Comparison of ENCODE assay signal across 9 cellular contexts in genomic region chr20:32972181-32973076, GRCh38. TPM values are rescaled to one million over a fixed set of nuclear protein-coding genes. Genes with fewer than 3 reads are reported as not detected.
DNase-seq lines count a peak whose midpoint lies in the region; ATAC-seq and TF ChIP-seq lines count a peak whose summit lies in the region.
"Had no signal": no experiment of that assay in that cellular context is flagged by ENCODE, and none has a peak within 500 bp of the region (broad histone marks: within the 10 kb centered on the region; RNA-seq: fewer than 3 reads in every experiment).

No MANE protein-coding gene starts in this region.

- peaks cover 0 to 9% (median 0%) of the 10 kb centered on the region in 4 donors for H3K27me3 ChIP-seq in esophagus muscularis mucosa

- WGBS in esophagus muscularis mucosa = 66% methylated on average over 9 of the region's 13 CpGs

- H3K36me3 ChIP-seq in esophagus muscularis mucosa = no peaks in the 10 kb centered on the region

- intact Hi-C loops in esophagus muscularis mucosa (cut with DNase I) = no loop called here

- DNase-seq in CD1c-positive myeloid dendritic cell (ENCODE audit: extremely low spot score) (peak; percentile 74), KG1 (lab: John Stamatoyannopoulos, UW) (peak; percentile 74), esophagus muscularis mucosa (ENCODE audit: extremely low spot score) (peak; percentile 74), NCI-H748 treated with DMSO at 0.1 percent for 48 hours (lab: John Stamatoyannopoulos, UW) (no peak), NCI-H526 (lab: John Stamatoyannopoulos, UW) (no peak)
- peak; percentile 72 for DNase-seq in activated CD4-positive, alpha-beta T cell treated with anti-CD3 and anti-CD28 coated beads, Interleukin-2, amount 50 U/mL, for 1 hour
- DNase-seq in stimulated activated CD8-positive, alpha-beta memory T cell treated with anti-CD3 and anti-CD28 coated beads, Interleukin-12 subunit alpha, Interleukin-12 subunit beta, amount 100 ng/mL, for 1 hour (ENCODE audit: low read depth) = peak; percentile 73

- no peak overlapping the region for H3K27ac ChIP-seq in esophagus muscularis mucosa (replicated peaks in 1 of 4)
- H3K27ac ChIP-seq: C4-2B had no signal

- no peak for TF ChIP-seq EP300 in esophagus muscularis mucosa (IDR thresholded peaks at IDR 0.05)

- H3K4me1 ChIP-seq in esophagus muscularis mucosa = no peaks in the 10 kb centered on the region

- ATAC-seq in GM21360 (IDR thresholded peaks at IDR 0.05; ENCODE audit: unreplicated experiment) = peak; percentile 71

- H3K4me3 ChIP-seq in esophagus muscularis mucosa = no peak overlapping the region

- TF ChIP-seq CTCF in esophagus muscularis mucosa (IDR thresholded peaks at IDR 0.05) = no peak

- no peak for TF ChIP-seq POLR2A in esophagus muscularis mucosa (IDR thresholded peaks at IDR 0.05; ENCODE audit: low read depth)

- no peaks in the 10 kb centered on the region for H3K9me3 ChIP-seq in esophagus muscularis mucosa

RNA-seq across cellular contexts. Expression of gene SUN5, which starts 31.8 kb away (rescaled TPM):
- total RNA-seq in esophagus muscularis mucosa = not detected

RNA-seq across cellular contexts. Expression of gene BPIFB2, which starts 35.1 kb away (rescaled TPM):
- total RNA-seq in esophagus muscularis mucosa = not detected

RNA-seq across cellular contexts. Expression of gene BPIFB6, which starts 59.0 kb away (rescaled TPM):
- total RNA-seq in esophagus muscularis mucosa = not detected

Comparison
In these comparisons a context has a peak if more than half of its experiments do, and no peak if none do; other contexts are left out.
1. DNase-seq: peak in CD1c-positive myeloid dendritic cell (single experiment), KG1 (single experiment), activated CD4-positive, alpha-beta T cell treated with anti-CD3 and anti-CD28 coated beads, Interleukin-2, amount 50 U/mL, for 1 hour (single experiment), esophagus muscularis mucosa (single experiment) and stimulated activated CD8-positive, alpha-beta memory T cell treated with anti-CD3 and anti-CD28 coated beads, Interleukin-12 subunit alpha, Interleukin-12 subunit beta, amount 100 ng/mL, for 1 hour (single experiment); none in NCI-H748 treated with DMSO at 0.1 percent for 48 hours (single experiment) and NCI-H526 (0 of 2).